In the genomic region with DNA sequence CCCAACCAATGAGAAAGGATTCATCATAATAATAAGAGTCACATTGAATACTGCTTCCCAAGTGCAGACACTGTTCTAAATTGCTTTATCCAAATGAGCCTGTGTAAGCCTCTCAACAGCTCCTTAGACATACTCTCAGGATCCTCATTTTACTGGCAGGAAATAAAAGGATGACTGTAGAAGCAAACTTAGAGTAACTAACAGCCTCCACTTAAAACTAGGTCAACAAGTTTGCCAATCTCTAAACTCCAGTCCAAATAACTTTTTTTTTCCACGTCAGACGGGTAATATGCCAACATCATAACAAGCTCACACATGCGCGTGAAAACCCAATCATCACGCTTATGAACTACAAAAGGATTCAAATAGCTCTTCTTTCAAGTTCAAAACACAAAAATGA, we compare ENCODE assay signal across 17 cellular contexts. TPM values are rescaled to one million over a fixed set of nuclear protein-coding genes. Genes with fewer than 3 reads are reported as not detected.
A peak's percentile ranks its signal among the peaks of the same experiment; 100 is the strongest.
DNase-seq lines count a peak whose midpoint lies in the region; ATAC-seq, FAIRE-seq and TF ChIP-seq lines count a peak whose summit lies in the region.
"Had no signal": no experiment of that assay in that cellular context is flagged by ENCODE, and none has a peak within 500 bp of the region (broad histone marks: within the 10 kb centered on the region; RNA-seq: fewer than 3 reads in every experiment).

No MANE protein-coding gene starts in this region.

- TF ChIP-seq RAD21 in K562 (CRISPR knock-in tag; conservative IDR thresholded peaks at IDR 0.05 in 1 of 2, IDR thresholded peaks at IDR 0.05 in 1 of 2), result no peak

- H3K27me3 ChIP-seq in K562 (ENCODE audit: control insufficient read depth in 2 of 2, insufficient read depth in 2 of 2, low read length in 2 of 2) (no peaks in the 10 kb centered on the region), smooth muscle cell (ENCODE audit: low read depth) (no peaks in the 10 kb centered on the region)
- H3K27me3 ChIP-seq: SJSA1, vagina had no signal

- peaks cover 16% of the 10 kb centered on the region for H3F3A ChIP-seq in smooth muscle cell (ENCODE audit: low read depth)

- TF ChIP-seq POLR2A in K562 (conservative IDR thresholded peaks at IDR 0.05), result no peak

- CTCF ChIA-PET in K562 (lab: Yijun Ruan, JAX; ENCODE audit: low intra/inter-chr PET ratio), result no interaction called here

- no peaks in the 10 kb centered on the region for H3K9me3 ChIP-seq in KOPT-K1 (ENCODE audit: insufficient read depth, low read length, poor library complexity, severe bottlenecking)
- no peaks in the 10 kb centered on the region for H3K9me3 ChIP-seq in K562 (replicated peaks; ENCODE audit: control insufficient read depth, insufficient read depth, low read depth, low read length)
- no peaks in the 10 kb centered on the region for H3K9me3 ChIP-seq in smooth muscle cell (replicated peaks; ENCODE audit: low read depth)
- H3K9me3 ChIP-seq: SJSA1, vagina had no signal

- peak overlapping the region; percentile 9 for H3K27ac ChIP-seq in KOPT-K1 (ENCODE audit: low read depth, low read length, poor library complexity, severe bottlenecking)
- peak overlapping the region; percentile 28; the same call in 1 of the 3 replicates for H3K27ac ChIP-seq in K562 (ENCODE audit: extremely low read depth, low read depth, low read length)
- H3K27ac ChIP-seq in smooth muscle cell (ENCODE audit: low read depth), result peak overlapping the region; percentile 47
- H3K27ac ChIP-seq: SJSA1, vagina had no signal

- H3K4me1 ChIP-seq in K562 (replicated peaks in 1 of 2; ENCODE audit: control insufficient read depth in 2 of 2, insufficient read depth in 2 of 2, low read length in 2 of 2), result peaks cover 9 to 26% of the 10 kb centered on the region in 2 experiments
- H3K4me1 ChIP-seq in smooth muscle cell (ENCODE audit: low read depth), result peaks cover 10% of the 10 kb centered on the region

- ATAC-seq in K562 (no peak), HG02973 (IDR thresholded peaks at IDR 0.05; ENCODE audit: unreplicated experiment) (no peak), HG03432 (IDR thresholded peaks at IDR 0.05; ENCODE audit: unreplicated experiment) (no peak)
- ATAC-seq: GM23338, left colon had no signal

- H3K9me1 ChIP-seq in K562 (ENCODE audit: control insufficient read depth, insufficient read depth, low read length), result no peaks in the 10 kb centered on the region

- H3K36me3 ChIP-seq in KOPT-K1 (ENCODE audit: insufficient read depth, low read length) (no peaks in the 10 kb centered on the region), K562 (ENCODE audit: control insufficient read depth, insufficient read depth, low read length) (no peaks in the 10 kb centered on the region), smooth muscle cell (ENCODE audit: low read depth) (no peaks in the 10 kb centered on the region)
- H3K36me3 ChIP-seq: SJSA1, vagina had no signal

- no peak for DNase-seq in K562 (ENCODE audit: extremely low read depth in 1 of 4, low spot score in 3 of 4)
- DNase-seq in iris pigment epithelial cell (ENCODE audit: low read depth), result peak; percentile 17
- no peak for DNase-seq in smooth muscle cell (lab: John Stamatoyannopoulos, UW; ENCODE audit: unreplicated experiment)
- no peak for DNase-seq in posterior vena cava (ENCODE audit: low spot score)
- DNase-seq: activated CD4-positive, CD25-positive, alpha-beta regulatory T cell treated with anti-CD3 and anti-CD28 coated beads, Interleukin-2, amount 50 U/mL, for 72 hours; activated effector memory CD4-positive, alpha-beta T cell treated with Interleukin-2 at 50 U/mL for 16 hours; central memory CD4-positive, alpha-beta T cell; COR-L47; left colon; NCI-H2171 treated with DMSO at 0.1 percent for 48 hours; NCI-H748 treated with DMSO at 0.1 percent for 48 hours had no signal

- no peak for TF ChIP-seq EP300 in K562 (IDR thresholded peaks at IDR 0.05; ENCODE audit: low read length)

- H3K4me3 ChIP-seq in K562 (no peak overlapping the region), smooth muscle cell (no peak overlapping the region)
- H3K4me3 ChIP-seq: GM23338, SJSA1, vagina had no signal

- H3K9ac ChIP-seq in K562 (ENCODE audit: insufficient read depth in 1 of 2, low read depth in 2 of 2, low read length in 2 of 2) (no peak overlapping the region), smooth muscle cell (ENCODE audit: low read depth) (no peak overlapping the region)

- intact Hi-C loops in K562 (cut with micrococcal nuclease) (loop anchor here (10.0 kb wide), 1 partner anchor 174 kb away; no protein-coding TSS in a partner anchor), posterior vena cava (cut with DNase I) (loop anchor here in 1 of 2 donors (5.0 kb wide), 1 partner anchor 392 kb away; no protein-coding TSS in a partner anchor)

- H2AFZ ChIP-seq in K562 (ENCODE audit: low read depth, low read length), result peak overlapping the region; percentile 59; the same call in 1 of the 2 replicates
- peak overlapping the region; percentile 44 for H2AFZ ChIP-seq in smooth muscle cell (ENCODE audit: low read depth)
- H2AFZ ChIP-seq: GM23338 had no signal

- H3K79me2 ChIP-seq in K562 (ENCODE audit: control insufficient read depth, insufficient read depth, low read length) (no peaks in the 10 kb centered on the region), smooth muscle cell (ENCODE audit: low read depth) (no peaks in the 10 kb centered on the region)

- POLR2A ChIA-PET in K562 (lab: Yijun Ruan, JAX), result interaction anchor here (0.7 to 1.4 kb wide), 3 partner anchors 27 to 1153 kb away, joined by 3 to 4 read pairs (median 3); no protein-coding TSS in a partner anchor

- no peak for FAIRE-seq in K562 (lab: Jason Lieb, UNC)

- no TSS peak for BruUV-seq in K562 (replicated peaks; lab: Mats Ljungman, UMichigan)

- in situ Hi-C loops in K562 (cut with MboI), result loop anchor here (5.0 kb wide), 1 partner anchor 397 kb away; no protein-coding TSS in a partner anchor

- 94% methylated on average over 5 of the region's 5 CpGs for WGBS in K562 (ENCODE audit: insufficient coverage, low coverage, missing lambda C conversion rate)
- WGBS in smooth muscle cell (ENCODE audit: low lambda C conversion rate), result 80% methylated on average over 5 of the region's 5 CpGs

- no peak overlapping the region for H3K4me2 ChIP-seq in K562 (ENCODE audit: insufficient read depth, low read length)
- no peak overlapping the region for H3K4me2 ChIP-seq in smooth muscle cell

- no peak for TF ChIP-seq CTCF in K562 (IDR thresholded peaks at IDR 0.05 in 2 of 3, conservative IDR thresholded peaks at IDR 0.05 in 1 of 3; ENCODE audit: insufficient read depth in 2 of 3, low read depth in 1 of 3, low read length in 3 of 3)
- TF ChIP-seq CTCF in smooth muscle cell (IDR thresholded peaks at IDR 0.05; ENCODE audit: borderline replicate concordance, insufficient read depth, poor library complexity, severe bottlenecking), result no peak

- H4K20me1 ChIP-seq in K562 (replicated peaks; ENCODE audit: control insufficient read depth, insufficient read depth, low read length) (no peaks in the 10 kb centered on the region), smooth muscle cell (ENCODE audit: low read depth) (no peaks in the 10 kb centered on the region)

TF ChIP-seq in K562, 482 proteins besides CTCF, POLR2A, EP300 and RAD21 (continues in another document):
- no peak for TF ChIP-seq SIRT6 (IDR thresholded peaks at IDR 0.05; ENCODE audit: low read depth, low read length)
- TF ChIP-seq NR1H2 (CRISPR knock-in tag; IDR thresholded peaks at IDR 0.05), result no peak
- TF ChIP-seq ILF3 (IDR thresholded peaks at IDR 0.05; ENCODE audit: borderline replicate concordance), result no peak

RNA-seq across cellular contexts. Expression of a gene that starts 15.3 kb away (rescaled TPM):
- total RNA-seq in K562 (2011; cell fraction: chromatin; rRNA removed; ENCODE audit: low replicate concordance), result 6.6 TPM in 2 replicates
- total RNA-seq in K562 (2011; cell fraction: nucleolus; rRNA removed), result 4.2 and 4.7 TPM in 2 replicates
- total RNA-seq in K562 (2011; cell fraction: nucleoplasm; rRNA removed), result 3.7 and 5.2 TPM in 2 replicates
- total RNA-seq in K562 (2014; rRNA removed), result 1.0 and 4.9 TPM in 2 replicates
- total RNA-seq in K562 (2014; rRNA removed; fragmentation: Illumina TruSeq; extraction: Trizol), result 0.64 and 1.2 TPM in 2 replicates
- 1.3 and 2.1 TPM in 2 replicates for total RNA-seq in K562 (2015; rRNA removed; fragmentation: Illumina TruSeq; extraction: Trizol)
- total RNA-seq in K562 (2021), result 1.1 and 1.7 TPM in 2 replicates
- polyA plus RNA-seq in K562 (2011; rRNA removed), result 0.64 and 0.78 TPM in 2 replicates
- 0.37 and 0.38 TPM in 2 replicates for polyA plus RNA-seq in K562 (2011; cell fraction: cytosol; rRNA removed)
- polyA plus RNA-seq in K562 (2011; cell fraction: nucleus; rRNA removed), result 2.2 and 3.4 TPM in 2 replicates
- polyA plus RNA-seq in K562 (2012), result 1.0 and 1.3 TPM in 2 replicates
- 1.0 and 1.1 TPM in 2 replicates for polyA plus RNA-seq in K562 (2014; fragmentation: Illumina TruSeq; extraction: Trizol)
- polyA plus RNA-seq in K562 (2014; fragmentation: Nextera tagmentation; extraction: Ambion mirVana), result under 1 TPM; 0.21 to 0.25 TPM
- polyA plus RNA-seq in K562 (2014; rRNA removed), result 1.4 and 1.8 TPM in 2 replicates
- 0.63 and 1.9 TPM in 2 replicates for polyA minus RNA-seq in K562 (2011; rRNA and poly(A)+ RNA removed)
- not detected in 2 replicates for polyA minus RNA-seq in K562 (2011; cell fraction: cytosol; rRNA and poly(A)+ RNA removed)
- polyA minus RNA-seq in K562 (2011; cell fraction: nucleus; rRNA and poly(A)+ RNA removed), result 3.1 and 3.9 TPM in 2 replicates
- 10.8 and 12.6 TPM in 2 replicates for total RNA-seq in smooth muscle cell
- polyA plus RNA-seq in smooth muscle cell, result 3.6 and 4.9 TPM in 2 replicates
- total RNA-seq in posterior vena cava, result under 1 TPM; 0.19 to 0.93 TPM
- total RNA-seq: vagina had no signal

RNA-seq across cellular contexts. Expression of a gene that starts 17.1 kb away (rescaled TPM):
- 103 and 169 TPM in 2 replicates for total RNA-seq in K562 (2011; cell fraction: chromatin; rRNA removed; ENCODE audit: low replicate concordance)
- 82.0 and 90.8 TPM in 2 replicates for total RNA-seq in K562 (2011; cell fraction: nucleolus; rRNA removed)
- total RNA-seq in K562 (2011; cell fraction: nucleoplasm; rRNA removed), result 65.7 and 81.0 TPM in 2 replicates
- total RNA-seq in K562 (2014; rRNA removed), result 21.4 and 31.3 TPM in 2 replicates
- 18.8 and 22.9 TPM in 2 replicates for total RNA-seq in K562 (2014; rRNA removed; fragmentation: Illumina TruSeq; extraction: Trizol)
- 19.6 and 20.4 TPM in 2 replicates for total RNA-seq in K562 (2015; rRNA removed; fragmentation: Illumina TruSeq; extraction: Trizol)
- total RNA-seq in K562 (2021), result 27.9 and 28.2 TPM in 2 replicates
- polyA plus RNA-seq in K562 (2011; rRNA removed), result 26.9 and 31.8 TPM in 2 replicates
- polyA plus RNA-seq in K562 (2011; cell fraction: cytosol; rRNA removed), result 19.4 and 29.3 TPM in 2 replicates
- 98.8 and 105 TPM in 2 replicates for polyA plus RNA-seq in K562 (2011; cell fraction: nucleus; rRNA removed)
- 13.8 and 14.5 TPM in 2 replicates for polyA plus RNA-seq in K562 (2012)
- polyA plus RNA-seq in K562 (2014; fragmentation: Illumina TruSeq; extraction: Trizol), result 40.3 and 49.2 TPM in 2 replicates
- polyA plus RNA-seq in K562 (2014; fragmentation: Nextera tagmentation; extraction: Ambion mirVana), result 1 to 10 TPM; 2.7 to 3.8 TPM
- 27.9 and 34.6 TPM in 2 replicates for polyA plus RNA-seq in K562 (2014; rRNA removed)
- polyA minus RNA-seq in K562 (2011; rRNA and poly(A)+ RNA removed), result 28.0 and 31.0 TPM in 2 replicates
- polyA minus RNA-seq in K562 (2011; cell fraction: cytosol; rRNA and poly(A)+ RNA removed), result 6.0 and 10.9 TPM in 2 replicates
- 34.7 and 41.1 TPM in 2 replicates for polyA minus RNA-seq in K562 (2011; cell fraction: nucleus; rRNA and poly(A)+ RNA removed)
- total RNA-seq in smooth muscle cell, result 9.2 and 13.2 TPM in 2 replicates
- polyA plus RNA-seq in smooth muscle cell, result 7.6 and 8.2 TPM in 2 replicates
- 10 to 100 TPM in 1 of 2 donors, 1 to 10 TPM in 1; 7.4 to 11.3 TPM for total RNA-seq in posterior vena cava
